In the genomic region with DNA sequence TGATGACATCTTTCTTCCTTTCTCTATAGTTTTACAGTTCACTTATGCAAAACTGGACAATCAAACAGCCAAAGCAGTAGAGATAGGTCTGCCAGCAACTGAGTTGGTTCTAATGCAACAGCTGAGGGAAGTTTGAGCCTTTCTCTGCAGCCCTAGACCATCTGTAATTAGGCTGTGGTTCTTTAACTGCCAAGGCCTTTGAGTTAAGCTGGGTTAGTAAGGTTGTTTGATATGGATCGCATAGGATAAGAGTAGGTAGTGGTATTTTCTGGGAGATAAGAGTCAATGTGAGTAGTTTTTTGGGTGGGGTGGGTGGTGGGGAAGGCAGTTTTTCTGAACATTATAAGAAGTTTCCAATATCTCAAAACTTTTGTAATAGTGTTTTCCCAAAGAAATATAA, we compare ENCODE assay signal across 16 cellular contexts. TPM values are rescaled to one million over a fixed set of nuclear protein-coding genes. Genes with fewer than 3 reads are reported as not detected.
DNase-seq lines count a peak whose midpoint lies in the region; ATAC-seq lines count a peak whose summit lies in the region.
"Had no signal": no experiment of that assay in that cellular context is flagged by ENCODE, and none has a peak within 500 bp of the region (broad histone marks: within the 10 kb centered on the region; RNA-seq: fewer than 3 reads in every experiment).

No MANE protein-coding gene starts in this region.

- no peak overlapping the region for H2BK120ac ChIP-seq in trophoblast cell (ENCODE audit: insufficient read depth, low read length, poor library complexity)

- H2AK5ac ChIP-seq in trophoblast cell (ENCODE audit: low read length): no peak overlapping the region

- H3K36me3 ChIP-seq in trophoblast cell (ENCODE audit: control insufficient read depth in 1 of 2, insufficient read depth in 2 of 2, low read length in 2 of 2): peaks cover 0 to 2% of the 10 kb centered on the region in 2 experiments

- no peak overlapping the region for H3K27ac Mint-ChIP-seq in T-helper 2 cell treated with Interferon-gamma antibody and Interleukin-4, amounts not matched to agents 5 μg/mL and 100 μg/mL, for 36 hours
- peak overlapping the region; percentile 25 for H3K27ac Mint-ChIP-seq in activated naive CD8-positive, alpha-beta T cell treated with anti-CD3 and anti-CD28 coated beads, Interleukin-2, amount 10 ng/mL, durations not matched to agents 7 days and 5 days
- no peak overlapping the region for H3K27ac Mint-ChIP-seq in activated naive CD8-positive, alpha-beta T cell treated with anti-CD3 and anti-CD28 coated beads for 36 hours
- H3K27ac Mint-ChIP-seq: CD8-positive, alpha-beta T cell; GM23338; H9 had no signal

- no peak overlapping the region for H3K4me2 ChIP-seq in trophoblast cell (ENCODE audit: low read length)
- H3K4me2 ChIP-seq: GM23338 had no signal

- no peak overlapping the region for H2BK5ac ChIP-seq in trophoblast cell (ENCODE audit: low read depth, low read length, poor library complexity)

- H3K23ac ChIP-seq in trophoblast cell (ENCODE audit: low read length): no peak overlapping the region

- no peak overlapping the region for H4K91ac ChIP-seq in trophoblast cell (ENCODE audit: low read depth, low read length)

- POLR2A ChIA-PET in activated naive CD8-positive, alpha-beta T cell treated with anti-CD3 and anti-CD28 coated beads, Interleukin-2, amount 10 ng/mL, durations not matched to agents 7 days and 5 days (lab: Charles Lee): interaction anchor here (0.6 kb wide), 1 partner anchor 352 kb away, joined by 3 read pairs; no protein-coding TSS in a partner anchor

- H3K18ac ChIP-seq in trophoblast cell (ENCODE audit: low read length): no peak overlapping the region

- H3K9me3 Mint-ChIP-seq in T-helper 2 cell treated with Interferon-gamma antibody and Interleukin-4, amounts not matched to agents 5 μg/mL and 100 μg/mL, for 36 hours: peaks cover 22% of the 10 kb centered on the region
- peaks cover 11% of the 10 kb centered on the region for H3K9me3 Mint-ChIP-seq in activated naive CD8-positive, alpha-beta T cell treated with anti-CD3 and anti-CD28 coated beads, Interleukin-2, amount 10 ng/mL, durations not matched to agents 7 days and 5 days
- H3K9me3 Mint-ChIP-seq in activated naive CD8-positive, alpha-beta T cell treated with anti-CD3 and anti-CD28 coated beads for 36 hours: peaks cover 8% of the 10 kb centered on the region

- H3K27me3 ChIP-seq in trophoblast cell (ENCODE audit: insufficient read depth, low read length): no peaks in the 10 kb centered on the region

- H3K27ac ChIP-seq in epithelial cell of prostate (peak overlapping the region; percentile 34), trophoblast cell (ENCODE audit: low read depth, low read length) (no peak overlapping the region)
- H3K27ac ChIP-seq: 22Rv1 had no signal

- peaks cover 46% of the 10 kb centered on the region for H3K4me1 Mint-ChIP-seq in T-helper 2 cell treated with Interferon-gamma antibody and Interleukin-4, amounts not matched to agents 5 μg/mL and 100 μg/mL, for 36 hours (ENCODE audit: low read depth)
- peaks cover 26% of the 10 kb centered on the region for H3K4me1 Mint-ChIP-seq in activated naive CD8-positive, alpha-beta T cell treated with anti-CD3 and anti-CD28 coated beads, Interleukin-2, amount 10 ng/mL, durations not matched to agents 7 days and 5 days
- peaks cover 15% of the 10 kb centered on the region for H3K4me1 Mint-ChIP-seq in activated naive CD8-positive, alpha-beta T cell treated with anti-CD3 and anti-CD28 coated beads for 36 hours

- H3K4ac ChIP-seq in trophoblast cell (ENCODE audit: low read depth, low read length): no peak overlapping the region

- H3K27me3 Mint-ChIP-seq in T-helper 2 cell treated with Interferon-gamma antibody and Interleukin-4, amounts not matched to agents 5 μg/mL and 100 μg/mL, for 36 hours (ENCODE audit: low read depth): no peaks in the 10 kb centered on the region
- no peaks in the 10 kb centered on the region for H3K27me3 Mint-ChIP-seq in activated naive CD8-positive, alpha-beta T cell treated with anti-CD3 and anti-CD28 coated beads, Interleukin-2, amount 10 ng/mL, durations not matched to agents 7 days and 5 days
- H3K27me3 Mint-ChIP-seq in activated naive CD8-positive, alpha-beta T cell treated with anti-CD3 and anti-CD28 coated beads for 36 hours: no peaks in the 10 kb centered on the region

- no peak overlapping the region for H4K8ac ChIP-seq in trophoblast cell (ENCODE audit: low read depth, low read length)

- H3K9ac ChIP-seq in trophoblast cell (ENCODE audit: low read length): peak overlapping the region; percentile 12

- no peak overlapping the region for H3K14ac ChIP-seq in trophoblast cell (ENCODE audit: low read length)

- H3K4me3 ChIP-seq in trophoblast cell (ENCODE audit: low read depth, low read length): no peak overlapping the region
- H3K4me3 ChIP-seq: GM23338 had no signal

- peaks cover 0 to 9% of the 10 kb centered on the region in 2 experiments for H3K4me1 ChIP-seq in trophoblast cell (ENCODE audit: control insufficient read depth in 1 of 2, insufficient read depth in 2 of 2, low read length in 2 of 2)

- peaks cover 7% of the 10 kb centered on the region for H3K79me1 ChIP-seq in trophoblast cell (ENCODE audit: low read length)

- no peak overlapping the region for H2AFZ ChIP-seq in trophoblast cell (ENCODE audit: insufficient read depth, low read length, poor library complexity)
- H2AFZ ChIP-seq: GM23338 had no signal

- H4K12ac ChIP-seq in trophoblast cell (ENCODE audit: low read depth, low read length): no peak overlapping the region

- DNase-seq in T-helper 2 cell treated with Interferon-gamma antibody and Interleukin-4, amounts not matched to agents 5 μg/mL and 100 μg/mL, for 36 hours (ENCODE audit: low spot score): no peak
- no peak for DNase-seq in T-helper 2 cell
- DNase-seq in activated naive CD8-positive, alpha-beta T cell treated with anti-CD3 and anti-CD28 coated beads, Interleukin-2, amount 10 ng/mL, durations not matched to agents 7 days and 5 days: no peak
- DNase-seq in activated naive CD8-positive, alpha-beta T cell treated with anti-CD3 and anti-CD28 coated beads for 36 hours: no peak
- no peak for DNase-seq in epithelial cell of prostate (ENCODE audit: low read depth, low spot score)
- DNase-seq in trophoblast cell: no peak
- no peak for DNase-seq in NCI-H774 (lab: John Stamatoyannopoulos, UW)
- no peak for DNase-seq in H4 (ENCODE audit: low spot score)
- DNase-seq: CD8-positive, alpha-beta T cell; COR-L47; DMS153; DMS79 treated with DMSO at 0.1 percent for 48 hours; H9 had no signal

- peaks cover 55% of the 10 kb centered on the region for H3K36me3 Mint-ChIP-seq in T-helper 2 cell treated with Interferon-gamma antibody and Interleukin-4, amounts not matched to agents 5 μg/mL and 100 μg/mL, for 36 hours (ENCODE audit: low read depth)
- H3K36me3 Mint-ChIP-seq in activated naive CD8-positive, alpha-beta T cell treated with anti-CD3 and anti-CD28 coated beads, Interleukin-2, amount 10 ng/mL, durations not matched to agents 7 days and 5 days: peaks cover 48% of the 10 kb centered on the region
- peaks cover 32% of the 10 kb centered on the region for H3K36me3 Mint-ChIP-seq in activated naive CD8-positive, alpha-beta T cell treated with anti-CD3 and anti-CD28 coated beads for 36 hours

- peaks cover 4% of the 10 kb centered on the region for H3K79me2 ChIP-seq in trophoblast cell (ENCODE audit: control insufficient read depth, insufficient read depth, low read length, poor library complexity)

- H2BK12ac ChIP-seq in trophoblast cell (ENCODE audit: low read length): no peak overlapping the region

- peaks cover 1% of the 10 kb centered on the region for H3K9me3 ChIP-seq in trophoblast cell (ENCODE audit: insufficient read depth, low read depth, low read length)

- no peak for ATAC-seq in activated naive CD8-positive, alpha-beta T cell treated with anti-CD3 and anti-CD28 coated beads, Interleukin-2, amount 10 ng/mL, durations not matched to agents 7 days and 5 days (ENCODE audit: low read depth)
- ATAC-seq: CD8-positive, alpha-beta T cell; GM23338 had no signal

- no CpG with 5 or more reads among the region's 1 CpG for WGBS in trophoblast cell (ENCODE audit: extremely low coverage, insufficient coverage, insufficient read length)

- peak overlapping the region; percentile 13 for H3K4me3 Mint-ChIP-seq in T-helper 2 cell treated with Interferon-gamma antibody and Interleukin-4, amounts not matched to agents 5 μg/mL and 100 μg/mL, for 36 hours
- no peak overlapping the region for H3K4me3 Mint-ChIP-seq in activated naive CD8-positive, alpha-beta T cell treated with anti-CD3 and anti-CD28 coated beads, Interleukin-2, amount 10 ng/mL, durations not matched to agents 7 days and 5 days
- no peak overlapping the region for H3K4me3 Mint-ChIP-seq in activated naive CD8-positive, alpha-beta T cell treated with anti-CD3 and anti-CD28 coated beads for 36 hours
- H3K4me3 Mint-ChIP-seq: CD14-positive monocyte; CD8-positive, alpha-beta T cell; GM23338; H9 had no signal

RNA-seq across cellular contexts. Expression of gene RPL39L, which starts 2.9 kb away (rescaled TPM):
- total RNA-seq in activated naive CD8-positive, alpha-beta T cell treated with anti-CD3 and anti-CD28 coated beads, Interleukin-2, amount 10 ng/mL, durations not matched to agents 7 days and 5 days: 10 to 100 TPM; 18.8 TPM
- 10 to 100 TPM; 14.7 to 17.7 TPM for total RNA-seq in activated naive CD8-positive, alpha-beta T cell treated with anti-CD3 and anti-CD28 coated beads for 36 hours
- polyA plus RNA-seq in trophoblast cell (2013): 30.4 and 31.7 TPM in 2 replicates
- total RNA-seq in H4 (2014; rRNA removed; shearing (Covaris generic)): 76.1 and 100.0 TPM in 2 replicates
